Comparison of ENCODE assay signal across 10 cellular contexts in genomic region chr14:92613681-92614260, GRCh38.
"Had no signal": no experiment of that assay in that cellular context is flagged by ENCODE, and none has a peak within 500 bp of the region (broad histone marks: within the 10 kb centered on the region; RNA-seq: fewer than 3 reads in every experiment).

No MANE protein-coding gene starts in this region.

- H3K4me1 ChIP-seq: SJSA1 had no signal

- H3K27me3 ChIP-seq: dorsolateral prefrontal cortex, SJSA1, upper lobe of left lung had no signal

- DNase-seq: dorsolateral prefrontal cortex, foreskin melanocyte, kidney, SW 1271, T1000 had no signal

- H3K9me3 Mint-ChIP-seq: activated naive CD8-positive, alpha-beta T cell treated with anti-CD3 and anti-CD28 coated beads for 36 hours had no signal

- H3K4me3 Mint-ChIP-seq: activated CD4-positive, alpha-beta T cell treated with anti-CD3 and anti-CD28 coated beads for 36 hours; activated naive CD8-positive, alpha-beta T cell treated with anti-CD3 and anti-CD28 coated beads for 36 hours had no signal

- H3K27me3 Mint-ChIP-seq: activated CD4-positive, alpha-beta T cell treated with anti-CD3 and anti-CD28 coated beads for 36 hours; activated naive CD8-positive, alpha-beta T cell treated with anti-CD3 and anti-CD28 coated beads for 36 hours had no signal

- H3K27ac ChIP-seq: dorsolateral prefrontal cortex, SJSA1, upper lobe of left lung had no signal

- H3K9me3 ChIP-seq: SJSA1, upper lobe of left lung had no signal

- H3K27ac Mint-ChIP-seq: activated CD4-positive, alpha-beta T cell treated with anti-CD3 and anti-CD28 coated beads for 36 hours; activated naive CD8-positive, alpha-beta T cell treated with anti-CD3 and anti-CD28 coated beads for 36 hours; activated T-helper 2 cell treated with anti-CD3 and anti-CD28 coated beads, Interferon-gamma antibody, Interleukin-2, Interleukin-4, amounts not matched to agents 10 μg/mL and 5 μg/mL and 100 μg/mL, durations not matched to agents 14 hours and 24 hours and 36 hours had no signal

- H3K36me3 ChIP-seq: SJSA1 had no signal

- H3K4me3 ChIP-seq: dorsolateral prefrontal cortex, SJSA1, upper lobe of left lung had no signal
